In the genomic region with DNA sequence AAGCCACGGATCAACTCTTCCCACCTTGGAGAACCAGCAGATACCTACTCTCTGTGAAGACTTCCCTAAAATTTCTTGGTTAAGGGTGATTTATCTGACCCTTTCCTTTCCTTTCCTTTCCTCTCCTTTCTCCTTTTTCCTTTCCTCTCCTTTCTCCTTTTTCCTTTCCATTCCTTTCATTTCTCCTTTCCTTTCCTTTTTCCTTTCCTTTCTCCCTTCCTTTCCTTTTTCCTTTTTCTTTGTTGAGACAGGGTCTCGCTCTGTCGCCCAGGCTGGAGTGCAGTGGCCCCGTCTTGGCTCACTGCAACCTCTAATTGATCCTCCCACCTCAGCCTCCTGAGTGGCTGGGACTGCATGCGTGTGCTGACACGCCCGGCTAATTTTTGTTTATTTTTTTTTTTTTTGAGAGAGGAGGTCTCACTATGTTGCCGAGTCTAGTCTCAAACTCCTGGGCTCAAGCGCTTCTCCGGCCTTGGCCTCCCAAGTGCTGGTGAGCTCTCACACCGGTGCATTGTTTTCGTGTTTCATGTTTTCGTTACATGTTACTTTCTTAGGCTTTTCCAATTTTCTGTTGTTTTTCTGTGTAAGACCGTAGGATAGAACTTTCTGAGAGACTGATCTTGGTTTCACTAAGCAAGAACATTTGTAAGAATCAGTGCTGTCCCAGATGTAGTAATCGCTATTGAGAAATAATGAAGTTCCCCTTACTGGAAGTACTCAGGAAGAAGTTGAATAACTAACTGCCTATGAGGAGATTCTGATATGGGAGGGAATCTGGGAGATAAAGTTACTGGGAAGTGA, we compare ENCODE assay signal across 8 cellular contexts.
A peak's percentile ranks its signal among the peaks of the same experiment; 100 is the strongest.
DNase-seq lines count a peak whose midpoint lies in the region; ATAC-seq and TF ChIP-seq lines count a peak whose summit lies in the region.

No MANE protein-coding gene starts in this region.

- ATAC-seq in HG02840 (IDR thresholded peaks at IDR 0.05; ENCODE audit: low FRiP score, unreplicated experiment), result no peak

- peak overlapping the region; percentile 86 for H3K4me3 ChIP-seq in astrocyte of the cerebellum (ENCODE audit: low read depth, low read length)

- in situ Hi-C loops in astrocyte of the cerebellum (cut with HindIII; ENCODE audit: low sequenced_read_pairs), result loop anchor here (5.0 kb wide), 1 partner anchor 85 kb away; no protein-coding TSS in a partner anchor

- no peak for TF ChIP-seq CTCF in astrocyte of the cerebellum (IDR thresholded peaks at IDR 0.05; ENCODE audit: low read depth, low read length, missing control alignments)

- DNase-seq in EH (ENCODE audit: low read depth) (peak; percentile 73), Kasumi-1 (lab: John Stamatoyannopoulos, UW) (peak; percentile 92 to 95), astrocyte of the cerebellum (ENCODE audit: low read depth) (no peak), kidney glomerular epithelial cell (lab: John Stamatoyannopoulos, UW) (peak; percentile 35), superior temporal gyrus (ENCODE audit: extremely low spot score) (peak; percentile 67), GM19238 (ENCODE audit: insufficient read length, low spot score) (no peak)
- no peak for DNase-seq in NK-92 treated with Interleukin-12 subunit alpha and Interleukin-12 subunit beta, amount 100 ng/mL, for 24 hours (lab: John Stamatoyannopoulos, UW)

Comparison
In these comparisons a context has a peak if more than half of its experiments do, and no peak if none do; other contexts are left out.
1. DNase-seq: peak in EH (single experiment), Kasumi-1 (2 of 2), kidney glomerular epithelial cell (single experiment) and superior temporal gyrus (single experiment); none in astrocyte of the cerebellum (single experiment), GM19238 (single experiment) and NK-92 treated with Interleukin-12 subunit alpha and Interleukin-12 subunit beta, amount 100 ng/mL, for 24 hours (single experiment).